Comparison of ENCODE assay signal across 31 cellular contexts in genomic region chr9:135768516-135769218, GRCh38.
"Had no signal": no experiment of that assay in that cellular context is flagged by ENCODE, and none has a peak within 500 bp of the region (broad histone marks: within the 10 kb centered on the region; RNA-seq: fewer than 3 reads in every experiment).

No MANE protein-coding gene starts in this region.

- H3K27ac ChIP-seq: colonic mucosa, epithelial cell of prostate, esophagus muscularis mucosa, foreskin keratinocyte, gastroesophageal sphincter, heart left ventricle, hepatocyte, parathyroid adenoma, suprapubic skin, transverse colon had no signal

- H3K9me3 ChIP-seq: colonic mucosa, transverse colon had no signal

- FAIRE-seq: kidney had no signal

- H3K36me3 ChIP-seq: colonic mucosa, esophagus muscularis mucosa, gastroesophageal sphincter, heart left ventricle, suprapubic skin, transverse colon had no signal

- H3K4me3 Mint-ChIP-seq: dendritic cell treated with granulocyte-macrophage colony-stimulating factor and Interleukin-4, amounts not matched to agents 40 ng/mL and 50 ng/mL, for 4 days; endodermal cell; memory B cell; mesothelial cell of epicardium; naive B cell; natural killer cell treated with Interleukin-12 subunit alpha and Interleukin-12 subunit beta and Interleukin-15 and Interleukin-18, amount 100 ng/mL, for 72 hours; neural crest cell; stimulated activated naive CD8-positive, alpha-beta T cell treated with anti-CD3 and anti-CD28 coated beads, Interleukin-15, amount 100 ng/mL, for 72 hours had no signal

- H3K9me3 Mint-ChIP-seq: memory B cell; mesothelial cell of epicardium; natural killer cell treated with Interleukin-12 subunit alpha and Interleukin-12 subunit beta and Interleukin-15 and Interleukin-18, amount 100 ng/mL, for 72 hours; neural crest cell had no signal

- H3K4me1 ChIP-seq: colonic mucosa, esophagus muscularis mucosa, foreskin keratinocyte, gastroesophageal sphincter, heart left ventricle, parathyroid adenoma, suprapubic skin, transverse colon had no signal

- H3K27ac Mint-ChIP-seq: dendritic cell treated with granulocyte-macrophage colony-stimulating factor and Interleukin-4, amounts not matched to agents 40 ng/mL and 50 ng/mL, for 4 days; endodermal cell; memory B cell; mesothelial cell of epicardium; naive B cell; natural killer cell treated with Interleukin-12 subunit alpha and Interleukin-12 subunit beta and Interleukin-15 and Interleukin-18, amount 100 ng/mL, for 72 hours; progenitor cell of endocrine pancreas had no signal

- H3K79me2 ChIP-seq: hepatocyte, parathyroid adenoma had no signal

- ATAC-seq: foreskin keratinocyte; gastroesophageal sphincter; heart left ventricle; left lobe of liver; mucosa of descending colon; natural killer cell treated with Interleukin-12 subunit alpha and Interleukin-12 subunit beta and Interleukin-15 and Interleukin-18, amount 100 ng/mL, for 72 hours; sciatic nerve; stimulated activated naive CD8-positive, alpha-beta T cell treated with anti-CD3 and anti-CD28 coated beads, Interleukin-15, amount 100 ng/mL, for 72 hours had no signal

- H3K9ac ChIP-seq: parathyroid adenoma had no signal

- H3K36me3 Mint-ChIP-seq: memory B cell; mesothelial cell of epicardium; naive B cell; natural killer cell treated with Interleukin-12 subunit alpha and Interleukin-12 subunit beta and Interleukin-15 and Interleukin-18, amount 100 ng/mL, for 72 hours had no signal

- H3K4me3 ChIP-seq: colonic mucosa, esophagus muscularis mucosa, gastroesophageal sphincter, heart left ventricle, hepatocyte, lung, mucosa of descending colon, smooth muscle cell, suprapubic skin, transverse colon had no signal

- H3K4me2 ChIP-seq: hepatocyte, smooth muscle cell had no signal

- H3K27me3 Mint-ChIP-seq: dendritic cell treated with granulocyte-macrophage colony-stimulating factor and Interleukin-4, amounts not matched to agents 40 ng/mL and 50 ng/mL, for 4 days; natural killer cell treated with Interleukin-12 subunit alpha and Interleukin-12 subunit beta and Interleukin-15 and Interleukin-18, amount 100 ng/mL, for 72 hours; progenitor cell of endocrine pancreas; stimulated activated naive CD8-positive, alpha-beta T cell treated with anti-CD3 and anti-CD28 coated beads, Interleukin-15, amount 100 ng/mL, for 72 hours had no signal

- H3K4me1 Mint-ChIP-seq: endodermal cell; memory B cell; mesothelial cell of epicardium; naive B cell; neural crest cell; stimulated activated naive CD8-positive, alpha-beta T cell treated with anti-CD3 and anti-CD28 coated beads, Interleukin-15, amount 100 ng/mL, for 72 hours had no signal

- DNase-seq: colonic mucosa; effector CD8-positive, alpha-beta T cell; endodermal cell; foreskin keratinocyte; heart left ventricle; kidney; mucosa of descending colon; naive B cell; stimulated activated CD4-positive, alpha-beta T cell treated with anti-CD3 and anti-CD28 coated beads, Interleukin-12 subunit alpha, Interleukin-12 subunit beta, amount 100 ng/mL, for 4 hours; stimulated activated CD4-positive, alpha-beta T cell treated with anti-CD3 and anti-CD28 coated beads, Interleukin-1b, Interleukin-23, amount 100 ng/mL, for 48 hours; stimulated activated CD4-positive, alpha-beta T cell treated with anti-CD3 and anti-CD28 coated beads, Interleukin-4, amount 100 ng/mL, for 1 hour; stimulated activated CD8-positive, alpha-beta memory T cell treated with anti-CD3 and anti-CD28 coated beads, Interleukin-4, amount 100 ng/mL, for 48 hours; stimulated activated naive CD4-positive, alpha-beta T cell; stimulated activated naive CD8-positive, alpha-beta T cell treated with anti-CD3 and anti-CD28 coated beads, Interleukin-15, amount 100 ng/mL, for 72 hours; transverse colon had no signal

- H3K27me3 ChIP-seq: colonic mucosa, foreskin keratinocyte, hepatocyte had no signal

- H2AFZ ChIP-seq: hepatocyte, parathyroid adenoma had no signal
